Comparison of ENCODE assay signal across 2 cellular contexts in the genomic region with DNA sequence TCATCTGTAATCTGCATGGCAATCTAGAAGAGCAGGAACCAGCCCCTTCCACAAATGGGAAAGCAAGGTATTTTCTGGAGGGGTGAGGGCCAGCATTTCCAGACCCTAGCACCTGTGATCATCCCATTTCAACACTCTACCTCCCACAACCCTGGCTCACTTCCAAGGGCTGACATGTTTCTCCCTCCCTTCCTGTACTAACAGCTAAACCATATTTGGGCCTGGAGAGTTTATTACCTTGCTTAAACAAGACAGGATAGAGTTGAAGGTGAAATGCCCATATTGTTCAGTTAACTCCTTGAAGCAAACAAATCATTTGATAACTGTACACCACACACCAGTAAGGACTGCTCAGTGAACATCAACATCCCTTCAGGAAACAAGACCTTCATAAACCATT.
TF ChIP-seq lines count a peak whose summit lies in the region.

No MANE protein-coding gene starts in this region.

TF ChIP-seq in HepG2, 621 proteins besides CTCF, POLR2A, EP300 and RAD21 (continued from another document):
- no peak for TF ChIP-seq ZNF775 (CRISPR knock-in tag; IDR thresholded peaks at IDR 0.05; ENCODE audit: borderline replicate concordance)
- TF ChIP-seq, protein P1, sequence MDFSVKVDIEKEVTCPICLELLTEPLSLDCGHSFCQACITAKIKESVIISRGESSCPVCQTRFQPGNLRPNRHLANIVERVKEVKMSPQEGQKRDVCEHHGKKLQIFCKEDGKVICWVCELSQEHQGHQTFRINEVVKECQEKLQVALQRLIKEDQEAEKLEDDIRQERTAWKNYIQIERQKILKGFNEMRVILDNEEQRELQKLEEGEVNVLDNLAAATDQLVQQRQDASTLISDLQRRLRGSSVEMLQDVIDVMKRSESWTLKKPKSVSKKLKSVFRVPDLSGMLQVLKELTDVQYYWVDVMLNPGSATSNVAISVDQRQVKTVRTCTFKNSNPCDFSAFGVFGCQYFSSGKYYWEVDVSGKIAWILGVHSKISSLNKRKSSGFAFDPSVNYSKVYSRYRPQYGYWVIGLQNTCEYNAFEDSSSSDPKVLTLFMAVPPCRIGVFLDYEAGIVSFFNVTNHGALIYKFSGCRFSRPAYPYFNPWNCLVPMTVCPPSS (IDR thresholded peaks at IDR 0.05): no peak
- no peak for TF ChIP-seq HMGA1 (CRISPR knock-in tag; conservative IDR thresholded peaks at IDR 0.05)
- TF ChIP-seq XRCC5 (optimal IDR thresholded peaks at IDR 0.05; ENCODE audit: low read length): no peak
- TF ChIP-seq ZNF546 (CRISPR knock-in tag; conservative IDR thresholded peaks at IDR 0.05): no peak
- TF ChIP-seq, protein P2, sequence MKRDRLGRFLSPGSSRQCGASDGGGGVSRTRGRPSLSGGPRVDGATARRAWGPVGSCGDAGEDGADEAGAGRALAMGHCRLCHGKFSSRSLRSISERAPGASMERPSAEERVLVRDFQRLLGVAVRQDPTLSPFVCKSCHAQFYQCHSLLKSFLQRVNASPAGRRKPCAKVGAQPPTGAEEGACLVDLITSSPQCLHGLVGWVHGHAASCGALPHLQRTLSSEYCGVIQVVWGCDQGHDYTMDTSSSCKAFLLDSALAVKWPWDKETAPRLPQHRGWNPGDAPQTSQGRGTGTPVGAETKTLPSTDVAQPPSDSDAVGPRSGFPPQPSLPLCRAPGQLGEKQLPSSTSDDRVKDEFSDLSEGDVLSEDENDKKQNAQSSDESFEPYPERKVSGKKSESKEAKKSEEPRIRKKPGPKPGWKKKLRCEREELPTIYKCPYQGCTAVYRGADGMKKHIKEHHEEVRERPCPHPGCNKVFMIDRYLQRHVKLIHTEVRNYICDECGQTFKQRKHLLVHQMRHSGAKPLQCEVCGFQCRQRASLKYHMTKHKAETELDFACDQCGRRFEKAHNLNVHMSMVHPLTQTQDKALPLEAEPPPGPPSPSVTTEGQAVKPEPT (CRISPR knock-in tag; IDR thresholded peaks at IDR 0.05; ENCODE audit: low read depth): no peak
- no peak for TF ChIP-seq ZNF136 (CRISPR knock-in tag; IDR thresholded peaks at IDR 0.05; ENCODE audit: low read depth)
- no peak for TF ChIP-seq SRSF9 (IDR thresholded peaks at IDR 0.05; ENCODE audit: borderline replicate concordance, insufficient read depth, low read depth, low read length, poor library complexity, severe bottlenecking)
- TF ChIP-seq, protein P3, sequence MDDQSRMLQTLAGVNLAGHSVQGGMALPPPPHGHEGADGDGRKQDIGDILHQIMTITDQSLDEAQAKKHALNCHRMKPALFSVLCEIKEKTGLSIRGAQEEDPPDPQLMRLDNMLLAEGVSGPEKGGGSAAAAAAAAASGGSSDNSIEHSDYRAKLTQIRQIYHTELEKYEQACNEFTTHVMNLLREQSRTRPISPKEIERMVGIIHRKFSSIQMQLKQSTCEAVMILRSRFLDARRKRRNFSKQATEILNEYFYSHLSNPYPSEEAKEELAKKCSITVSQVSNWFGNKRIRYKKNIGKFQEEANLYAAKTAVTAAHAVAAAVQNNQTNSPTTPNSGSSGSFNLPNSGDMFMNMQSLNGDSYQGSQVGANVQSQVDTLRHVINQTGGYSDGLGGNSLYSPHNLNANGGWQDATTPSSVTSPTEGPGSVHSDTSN (CRISPR knock-in tag; IDR thresholded peaks at IDR 0.05; ENCODE audit: borderline replicate concordance): no peak
- no peak for TF ChIP-seq FOXP1 (IDR thresholded peaks at IDR 0.05)
- no peak for TF ChIP-seq FOXP1 (CRISPR knock-in tag; IDR thresholded peaks at IDR 0.05)
- TF ChIP-seq ASH2L (IDR thresholded peaks at IDR 0.05; ENCODE audit: insufficient read length, low read depth, low read length): no peak
- no peak for TF ChIP-seq ZNF33A (CRISPR knock-in tag; IDR thresholded peaks at IDR 0.05; ENCODE audit: borderline replicate concordance)
- TF ChIP-seq ZNF550 (CRISPR knock-in tag; IDR thresholded peaks at IDR 0.05; ENCODE audit: borderline replicate concordance): no peak
- TF ChIP-seq ZNF770 (CRISPR knock-in tag; IDR thresholded peaks at IDR 0.05): no peak
- no peak for TF ChIP-seq FOSL1 (CRISPR knock-in tag; IDR thresholded peaks at IDR 0.05; ENCODE audit: borderline replicate concordance)
- no peak for TF ChIP-seq ZNF224 (CRISPR knock-in tag; IDR thresholded peaks at IDR 0.05)

TF ChIP-seq in GM12878, 131 proteins besides CTCF, POLR2A, EP300 and RAD21 (continued from another document):
- no peak for TF ChIP-seq EGR1 (IDR thresholded peaks at IDR 0.05; ENCODE audit: borderline replicate concordance in 1 of 2, low read depth in 2 of 2, low read length in 2 of 2)
- no peak for TF ChIP-seq KLF5 (IDR thresholded peaks at IDR 0.05; ENCODE audit: partially characterized antibody)
- no peak for TF ChIP-seq STAT3 (IDR thresholded peaks at IDR 0.05; ENCODE audit: low read depth, low read length)
- no peak for TF ChIP-seq NR2C1 (IDR thresholded peaks at IDR 0.05)
